In the genomic region with DNA sequence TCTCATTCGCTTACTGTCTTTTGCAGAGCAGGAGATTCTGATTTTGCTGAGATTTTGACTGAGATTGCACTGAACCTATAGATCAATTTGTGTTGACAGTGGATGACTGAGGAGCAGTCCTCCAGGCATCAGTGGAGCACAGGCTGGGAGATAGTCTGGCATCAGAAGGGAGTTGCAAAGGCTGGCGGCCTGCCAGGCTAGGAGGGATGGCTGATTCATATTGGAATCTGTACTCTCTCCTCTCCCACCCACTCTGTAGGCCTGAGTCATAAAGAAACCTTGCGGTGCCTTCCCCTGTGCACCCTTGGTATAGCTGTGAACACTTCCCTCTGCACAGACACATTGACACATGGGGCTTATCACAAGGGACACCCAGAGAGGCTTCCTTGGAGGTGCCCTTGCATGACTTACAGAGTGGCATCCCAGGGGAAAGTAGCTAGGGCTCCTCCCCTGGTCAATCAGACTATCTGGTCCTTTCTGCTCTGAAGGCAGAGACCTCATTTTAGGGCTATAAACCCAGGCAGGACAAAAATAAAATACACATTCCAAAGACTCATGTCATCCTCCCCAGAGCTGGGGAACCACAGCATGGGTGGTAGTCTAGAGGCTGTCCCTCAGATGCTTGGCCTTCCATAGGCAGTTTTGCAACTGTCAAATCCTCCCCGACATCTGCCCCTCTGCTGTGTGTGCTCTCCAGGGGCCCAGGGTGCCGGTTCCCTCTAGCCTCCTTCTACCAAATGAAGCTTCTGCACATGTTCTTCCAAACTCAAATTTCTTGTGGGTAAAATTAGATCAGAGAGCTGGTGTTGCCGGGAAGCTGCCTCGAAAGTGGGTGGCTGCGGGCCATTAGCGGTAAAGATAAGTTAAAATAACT, we compare ENCODE assay signal across 8 cellular contexts. TPM values are rescaled to one million over a fixed set of nuclear protein-coding genes. Genes with fewer than 3 reads are reported as not detected.
A peak's percentile ranks its signal among the peaks of the same experiment; 100 is the strongest.
DNase-seq lines count a peak whose midpoint lies in the region; ATAC-seq, FAIRE-seq and TF ChIP-seq lines count a peak whose summit lies in the region.

No MANE protein-coding gene starts in this region.

- peaks cover 35% of the 10 kb centered on the region for H3K27me3 Mint-ChIP-seq in activated T-cell treated with anti-CD3 and anti-CD28 coated beads, Interleukin-2, amount 50 U/mL, for 72 hours (ENCODE audit: low read depth)
- H3K27me3 Mint-ChIP-seq in glutamatergic neuron (ENCODE audit: unreplicated experiment): peaks cover 3% of the 10 kb centered on the region

- no peaks in the 10 kb centered on the region for H3K9me3 Mint-ChIP-seq in activated T-cell treated with anti-CD3 and anti-CD28 coated beads, Interleukin-2, amount 50 U/mL, for 72 hours
- H3K9me3 Mint-ChIP-seq in glutamatergic neuron (ENCODE audit: unreplicated experiment): no peaks in the 10 kb centered on the region

- no peak for TF ChIP-seq CTCF in glutamatergic neuron (IDR thresholded peaks at IDR 0.05; ENCODE audit: partially characterized antibody, unreplicated experiment)

- H3K27ac Mint-ChIP-seq in activated T-cell treated with anti-CD3 and anti-CD28 coated beads, Interleukin-2, amount 50 U/mL, for 72 hours: no peak overlapping the region
- peak overlapping the region; percentile 62 for H3K27ac Mint-ChIP-seq in glutamatergic neuron (ENCODE audit: unreplicated experiment)

- peak overlapping the region; percentile 38 to 65 for H3K4me3 Mint-ChIP-seq in activated T-cell treated with anti-CD3 and anti-CD28 coated beads, Interleukin-2, amount 50 U/mL, for 72 hours
- no peak overlapping the region for H3K4me3 Mint-ChIP-seq in glutamatergic neuron (ENCODE audit: unreplicated experiment)

- no peaks in the 10 kb centered on the region for H3K36me3 Mint-ChIP-seq in activated T-cell treated with anti-CD3 and anti-CD28 coated beads, Interleukin-2, amount 50 U/mL, for 72 hours (ENCODE audit: insufficient read depth in 2 of 2)
- no peaks in the 10 kb centered on the region for H3K36me3 Mint-ChIP-seq in glutamatergic neuron (ENCODE audit: unreplicated experiment)

- FAIRE-seq in GM18507 (lab: Jason Lieb, UNC): peak; percentile 88

- peaks cover 30% of the 10 kb centered on the region for H3K4me1 Mint-ChIP-seq in activated T-cell treated with anti-CD3 and anti-CD28 coated beads, Interleukin-2, amount 50 U/mL, for 72 hours (ENCODE audit: low read depth)
- H3K4me1 Mint-ChIP-seq in glutamatergic neuron (ENCODE audit: low read depth, unreplicated experiment): peaks cover 24% of the 10 kb centered on the region

- ATAC-seq in HG02678 (IDR thresholded peaks at IDR 0.05; ENCODE audit: unreplicated experiment): peak; percentile 99
- peak; percentile 100 for ATAC-seq in activated T-cell treated with anti-CD3 and anti-CD28 coated beads, Interleukin-2, amount 50 U/mL, for 72 hours (replicated peaks in 1 of 2)

- DNase-seq in GM18507 (ENCODE audit: extremely low spot score, insufficient read length, low read depth) (peak; percentile 53), NCI-H446 treated with DMSO at 0.1 percent for 48 hours (lab: John Stamatoyannopoulos, UW) (peak; percentile 67), glutamatergic neuron (no peak), RPMI8226 (no peak), NCI-H1436 treated with DMSO at 0.1 percent for 48 hours (lab: John Stamatoyannopoulos, UW) (no peak)
- peak; percentile 90 to 92 for DNase-seq in activated T-cell treated with anti-CD3 and anti-CD28 coated beads, Interleukin-2, amount 50 U/mL, for 72 hours
- DNase-seq in stimulated activated CD4-positive, alpha-beta T cell treated with anti-CD3 and anti-CD28 coated beads, Interleukin-12 subunit alpha, Interleukin-12 subunit beta, amount 100 ng/mL, for 24 hours (ENCODE audit: low read depth in 2 of 2): peak; percentile 68 to 87

RNA-seq across cellular contexts. Expression of a gene that starts 37.4 kb away (rescaled TPM):
- total RNA-seq in activated T-cell treated with anti-CD3 and anti-CD28 coated beads, Interleukin-2, amount 50 U/mL, for 72 hours: 1 to 10 TPM; 1.2 to 1.8 TPM
- total RNA-seq in glutamatergic neuron (ENCODE audit: unreplicated experiment): 63.9 TPM

Comparison
In these comparisons a context has a peak if more than half of its experiments do, and no peak if none do; other contexts are left out.
1. DNase-seq: peak in GM18507 (single experiment), NCI-H446 treated with DMSO at 0.1 percent for 48 hours (single experiment), activated T-cell treated with anti-CD3 and anti-CD28 coated beads, Interleukin-2, amount 50 U/mL, for 72 hours (2 of 2) and stimulated activated CD4-positive, alpha-beta T cell treated with anti-CD3 and anti-CD28 coated beads, Interleukin-12 subunit alpha, Interleukin-12 subunit beta, amount 100 ng/mL, for 24 hours (2 of 2); none in glutamatergic neuron (single experiment), RPMI8226 (single experiment) and NCI-H1436 treated with DMSO at 0.1 percent for 48 hours (single experiment).
2. RNA of a gene that starts 37.4 kb away (total RNA-seq): 63.9 TPM in glutamatergic neuron (single experiment); 1.2 to 1.8 TPM in activated T-cell treated with anti-CD3 and anti-CD28 coated beads, Interleukin-2, amount 50 U/mL, for 72 hours; every median in the first group is over 10 times any median in the second.